In the genomic region with DNA sequence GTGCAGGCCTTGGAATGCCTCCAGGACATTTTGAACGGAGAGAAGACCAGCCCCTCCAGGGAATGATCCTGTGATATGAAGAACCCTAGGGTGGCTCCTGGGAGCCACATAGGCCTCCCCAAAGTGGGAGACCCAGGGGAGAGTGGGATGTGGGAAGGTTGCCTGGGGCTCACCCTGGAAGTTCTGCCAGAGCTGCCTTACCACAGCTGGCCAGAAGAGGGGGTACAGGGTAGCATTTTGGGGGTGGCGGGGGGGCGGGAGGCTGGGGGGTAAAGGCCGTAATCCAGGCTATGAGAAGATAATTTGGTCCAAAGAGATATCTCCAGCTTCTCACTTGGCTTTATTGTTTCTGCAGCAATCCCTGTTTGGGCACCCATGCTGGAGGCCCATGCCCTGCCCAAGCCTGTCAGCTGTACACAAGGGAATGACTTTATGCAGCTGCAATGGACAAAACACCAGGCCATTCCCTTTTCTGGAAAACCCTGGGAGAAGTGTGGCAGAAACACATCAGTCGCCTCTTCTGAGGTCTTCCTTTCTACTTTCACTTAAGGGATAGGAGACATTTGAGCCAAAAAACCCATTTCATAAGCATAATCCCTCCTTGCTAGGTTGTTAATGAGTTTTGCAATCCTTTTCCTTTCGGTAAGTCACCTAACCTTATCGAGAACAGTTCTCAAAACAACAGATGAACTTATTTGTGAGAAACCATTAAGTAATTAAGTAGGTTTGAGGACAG, we compare ENCODE assay signal across 6 cellular contexts. TPM values are rescaled to one million over a fixed set of nuclear protein-coding genes. Genes with fewer than 3 reads are reported as not detected.
DNase-seq lines count a peak whose midpoint lies in the region; ATAC-seq and TF ChIP-seq lines count a peak whose summit lies in the region.

No MANE protein-coding gene starts in this region.

- TF ChIP-seq CTCF in AG10803 (conservative IDR thresholded peaks at IDR 0.05; ENCODE audit: low read length) (peak; percentile 52), SK-N-SH (IDR thresholded peaks at IDR 0.05) (peak; percentile 50), right atrium auricular region (IDR thresholded peaks at IDR 0.05) (peak; percentile 31 to 71)

- CTCF ChIA-PET in SK-N-SH (lab: Yijun Ruan, JAX), result interaction anchor here (1.0 to 9.8 kb wide), 10 partner anchors 10 to 351 kb away, joined by 3 to 73 read pairs (median 4); a partner anchor contains a TSS

- no peaks in the 10 kb centered on the region for H3K79me2 ChIP-seq in SK-N-SH (ENCODE audit: insufficient read depth)

- TF ChIP-seq RAD21 in SK-N-SH (IDR thresholded peaks at IDR 0.05; ENCODE audit: low read length), result no peak

- no peaks in the 10 kb centered on the region for H3K9me2 ChIP-seq in SK-N-SH

- POLR2A ChIA-PET in SK-N-SH (lab: Yijun Ruan, JAX), result no interaction called here

- DNase-seq in AG10803 (ENCODE audit: low read depth), result no peak
- peak; percentile 66 for DNase-seq in SK-N-SH
- DNase-seq in right atrium auricular region (ENCODE audit: low spot score), result no peak
- DNase-seq in NCI-H226, result no peak
- no peak for DNase-seq in NCI-H1436 (lab: John Stamatoyannopoulos, UW)

- H3K4me1 ChIP-seq in SK-N-SH (ENCODE audit: control insufficient read depth in 1 of 2, insufficient read depth in 2 of 2, low read depth in 1 of 2, low read length in 1 of 2) (no peaks in the 10 kb centered on the region), right atrium auricular region (peaks cover 0 to 61% of the 10 kb centered on the region in 2 donors)

- H3K9me3 ChIP-seq in SK-N-SH, result no peaks in the 10 kb centered on the region
- no peaks in the 10 kb centered on the region for H3K9me3 ChIP-seq in right atrium auricular region

- TF ChIP-seq EP300 in SK-N-SH (IDR thresholded peaks at IDR 0.05; ENCODE audit: borderline replicate concordance in 1 of 2, low read depth in 1 of 2, low read length in 1 of 2), result no peak

- H4K20me1 ChIP-seq in SK-N-SH (ENCODE audit: insufficient read depth), result peaks cover 3% of the 10 kb centered on the region; the same call in 1 of the 2 replicates

- H3K27ac ChIP-seq in SK-N-SH (ENCODE audit: low read depth in 2 of 2, low read length in 1 of 2) (no peak overlapping the region), right atrium auricular region (peak overlapping the region; percentile 69 to 88)

- no peak overlapping the region for H2AFZ ChIP-seq in SK-N-SH (ENCODE audit: low read depth)

- no peak overlapping the region for H3K9ac ChIP-seq in SK-N-SH

- H3K4me2 ChIP-seq in SK-N-SH, result no peak overlapping the region

- H3K4me3 ChIP-seq in AG10803 (ENCODE audit: low read length) (no peak overlapping the region), SK-N-SH (ENCODE audit: low read depth in 2 of 2, low read length in 1 of 2) (no peak overlapping the region), right atrium auricular region (no peak overlapping the region)

- ATAC-seq in GM21360 (IDR thresholded peaks at IDR 0.05; ENCODE audit: unreplicated experiment), result no peak

- H3K27me3 ChIP-seq in SK-N-SH (ENCODE audit: insufficient read depth), result no peaks in the 10 kb centered on the region
- no peaks in the 10 kb centered on the region for H3K27me3 ChIP-seq in right atrium auricular region

- H3F3A ChIP-seq in SK-N-SH (replicated peaks; ENCODE audit: insufficient read depth), result no peaks in the 10 kb centered on the region

- WGBS in SK-N-SH (ENCODE audit: low lambda C conversion rate), result 81% methylated on average over 7 of the region's 7 CpGs

- H3K36me3 ChIP-seq in SK-N-SH (replicated peaks in 1 of 2; ENCODE audit: control insufficient read depth in 1 of 2, insufficient read depth in 2 of 2, low read length in 1 of 2) (peaks cover 0 to 35% of the 10 kb centered on the region in 2 experiments), right atrium auricular region (peaks cover 23% of the 10 kb centered on the region)

TF ChIP-seq in SK-N-SH, 30 proteins besides CTCF, POLR2A, EP300 and RAD21:
- TF ChIP-seq, protein P1, sequence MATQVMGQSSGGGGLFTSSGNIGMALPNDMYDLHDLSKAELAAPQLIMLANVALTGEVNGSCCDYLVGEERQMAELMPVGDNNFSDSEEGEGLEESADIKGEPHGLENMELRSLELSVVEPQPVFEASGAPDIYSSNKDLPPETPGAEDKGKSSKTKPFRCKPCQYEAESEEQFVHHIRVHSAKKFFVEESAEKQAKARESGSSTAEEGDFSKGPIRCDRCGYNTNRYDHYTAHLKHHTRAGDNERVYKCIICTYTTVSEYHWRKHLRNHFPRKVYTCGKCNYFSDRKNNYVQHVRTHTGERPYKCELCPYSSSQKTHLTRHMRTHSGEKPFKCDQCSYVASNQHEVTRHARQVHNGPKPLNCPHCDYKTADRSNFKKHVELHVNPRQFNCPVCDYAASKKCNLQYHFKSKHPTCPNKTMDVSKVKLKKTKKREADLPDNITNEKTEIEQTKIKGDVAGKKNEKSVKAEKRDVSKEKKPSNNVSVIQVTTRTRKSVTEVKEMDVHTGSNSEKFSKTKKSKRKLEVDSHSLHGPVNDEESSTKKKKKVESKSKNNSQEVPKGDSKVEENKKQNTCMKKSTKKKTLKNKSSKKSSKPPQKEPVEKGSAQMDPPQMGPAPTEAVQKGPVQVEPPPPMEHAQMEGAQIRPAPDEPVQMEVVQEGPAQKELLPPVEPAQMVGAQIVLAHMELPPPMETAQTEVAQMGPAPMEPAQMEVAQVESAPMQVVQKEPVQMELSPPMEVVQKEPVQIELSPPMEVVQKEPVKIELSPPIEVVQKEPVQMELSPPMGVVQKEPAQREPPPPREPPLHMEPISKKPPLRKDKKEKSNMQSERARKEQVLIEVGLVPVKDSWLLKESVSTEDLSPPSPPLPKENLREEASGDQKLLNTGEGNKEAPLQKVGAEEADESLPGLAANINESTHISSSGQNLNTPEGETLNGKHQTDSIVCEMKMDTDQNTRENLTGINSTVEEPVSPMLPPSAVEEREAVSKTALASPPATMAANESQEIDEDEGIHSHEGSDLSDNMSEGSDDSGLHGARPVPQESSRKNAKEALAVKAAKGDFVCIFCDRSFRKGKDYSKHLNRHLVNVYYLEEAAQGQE (IDR thresholded peaks at IDR 0.05; ENCODE audit: low read depth, low read length), result no peak
- no peak for TF ChIP-seq TEAD4 (IDR thresholded peaks at IDR 0.05; ENCODE audit: borderline replicate concordance, insufficient read depth)
- TF ChIP-seq MEF2A (IDR thresholded peaks at IDR 0.05; ENCODE audit: borderline replicate concordance, low read depth), result no peak
- TF ChIP-seq MXI1 (IDR thresholded peaks at IDR 0.05; ENCODE audit: low read depth, low read length), result no peak
- no peak for TF ChIP-seq SIN3A (IDR thresholded peaks at IDR 0.05; ENCODE audit: borderline replicate concordance, low read depth, low read length)
- no peak for TF ChIP-seq POLR2AphosphoS5 (IDR thresholded peaks at IDR 0.05; ENCODE audit: low read depth, low read length)
- TF ChIP-seq TCF12 (IDR thresholded peaks at IDR 0.05), result no peak
- TF ChIP-seq JUND (IDR thresholded peaks at IDR 0.05), result no peak
- TF ChIP-seq, protein P2, sequence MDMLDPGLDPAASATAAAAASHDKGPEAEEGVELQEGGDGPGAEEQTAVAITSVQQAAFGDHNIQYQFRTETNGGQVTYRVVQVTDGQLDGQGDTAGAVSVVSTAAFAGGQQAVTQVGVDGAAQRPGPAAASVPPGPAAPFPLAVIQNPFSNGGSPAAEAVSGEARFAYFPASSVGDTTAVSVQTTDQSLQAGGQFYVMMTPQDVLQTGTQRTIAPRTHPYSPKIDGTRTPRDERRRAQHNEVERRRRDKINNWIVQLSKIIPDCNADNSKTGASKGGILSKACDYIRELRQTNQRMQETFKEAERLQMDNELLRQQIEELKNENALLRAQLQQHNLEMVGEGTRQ (IDR thresholded peaks at IDR 0.05; ENCODE audit: borderline replicate concordance, low read depth, low read length), result no peak
- TF ChIP-seq NFIC (IDR thresholded peaks at IDR 0.05; ENCODE audit: borderline replicate concordance), result no peak
- TF ChIP-seq, protein P3, sequence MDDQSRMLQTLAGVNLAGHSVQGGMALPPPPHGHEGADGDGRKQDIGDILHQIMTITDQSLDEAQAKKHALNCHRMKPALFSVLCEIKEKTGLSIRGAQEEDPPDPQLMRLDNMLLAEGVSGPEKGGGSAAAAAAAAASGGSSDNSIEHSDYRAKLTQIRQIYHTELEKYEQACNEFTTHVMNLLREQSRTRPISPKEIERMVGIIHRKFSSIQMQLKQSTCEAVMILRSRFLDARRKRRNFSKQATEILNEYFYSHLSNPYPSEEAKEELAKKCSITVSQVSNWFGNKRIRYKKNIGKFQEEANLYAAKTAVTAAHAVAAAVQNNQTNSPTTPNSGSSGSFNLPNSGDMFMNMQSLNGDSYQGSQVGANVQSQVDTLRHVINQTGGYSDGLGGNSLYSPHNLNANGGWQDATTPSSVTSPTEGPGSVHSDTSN (IDR thresholded peaks at IDR 0.05), result no peak
TF ChIP-seq in SK-N-SH: peak in this region for 0.

RNA-seq across cellular contexts. Expression of a gene that starts 11.0 kb away (rescaled TPM):
- 0.42 and 0.54 TPM in 2 replicates for polyA plus RNA-seq in SK-N-SH (2012; rRNA removed)
- polyA plus RNA-seq in SK-N-SH (2012; cell fraction: cytosol; rRNA removed), result not detected in 2 replicates
- 6.0 and 13.8 TPM in 2 replicates for polyA plus RNA-seq in SK-N-SH (2012; cell fraction: nucleus; rRNA removed)
- total RNA-seq in right atrium auricular region, result 10 to 100 TPM; 43.8 to 45.0 TPM

RNA-seq across cellular contexts. Expression of a gene that starts 15.4 kb away (rescaled TPM):
- 1.1 and 2.0 TPM in 2 replicates for polyA plus RNA-seq in SK-N-SH (2012; rRNA removed)
- 0.27 and 0.41 TPM in 2 replicates for polyA plus RNA-seq in SK-N-SH (2012; cell fraction: cytosol; rRNA removed)
- polyA plus RNA-seq in SK-N-SH (2012; cell fraction: nucleus; rRNA removed), result 18.1 and 28.7 TPM in 2 replicates
- 1 to 10 TPM in 1 of 2 donors, not detected in 1; 1.2 TPM for total RNA-seq in right atrium auricular region

RNA-seq across cellular contexts. Expression of a gene that starts 51.3 kb away (rescaled TPM):
- polyA plus RNA-seq in SK-N-SH (2012; rRNA removed), result 4.3 and 5.3 TPM in 2 replicates
- 2.2 and 2.5 TPM in 2 replicates for polyA plus RNA-seq in SK-N-SH (2012; cell fraction: cytosol; rRNA removed)
- polyA plus RNA-seq in SK-N-SH (2012; cell fraction: nucleus; rRNA removed), result 11.0 and 11.8 TPM in 2 replicates
- total RNA-seq in right atrium auricular region, result 1 to 10 TPM in 1 of 2 donors, under 1 TPM in 1; 0.19 to 2.1 TPM

RNA-seq across cellular contexts. Expression of a gene that starts 51.5 kb away (rescaled TPM):
- polyA plus RNA-seq in SK-N-SH (2012; rRNA removed), result 9.3 and 10.4 TPM in 2 replicates
- 6.1 and 8.5 TPM in 2 replicates for polyA plus RNA-seq in SK-N-SH (2012; cell fraction: cytosol; rRNA removed)
- polyA plus RNA-seq in SK-N-SH (2012; cell fraction: nucleus; rRNA removed), result 17.5 and 19.6 TPM in 2 replicates
- 10 to 100 TPM in 1 of 2 donors, 1 to 10 TPM in 1; 7.6 to 10.3 TPM for total RNA-seq in right atrium auricular region

Comparison
In these comparisons a context has a peak if more than half of its experiments do, and no peak if none do; other contexts are left out.
1. H3K27ac ChIP-seq: peak in right atrium auricular region (2 of 2); none in SK-N-SH (0 of 2).
2. Peak in every context shown above with its lines, with median percentiles within 50 percentile points of each other: CTCF ChIP-seq.